ENCODE assay signal across 1 cellular context in the genomic region with DNA sequence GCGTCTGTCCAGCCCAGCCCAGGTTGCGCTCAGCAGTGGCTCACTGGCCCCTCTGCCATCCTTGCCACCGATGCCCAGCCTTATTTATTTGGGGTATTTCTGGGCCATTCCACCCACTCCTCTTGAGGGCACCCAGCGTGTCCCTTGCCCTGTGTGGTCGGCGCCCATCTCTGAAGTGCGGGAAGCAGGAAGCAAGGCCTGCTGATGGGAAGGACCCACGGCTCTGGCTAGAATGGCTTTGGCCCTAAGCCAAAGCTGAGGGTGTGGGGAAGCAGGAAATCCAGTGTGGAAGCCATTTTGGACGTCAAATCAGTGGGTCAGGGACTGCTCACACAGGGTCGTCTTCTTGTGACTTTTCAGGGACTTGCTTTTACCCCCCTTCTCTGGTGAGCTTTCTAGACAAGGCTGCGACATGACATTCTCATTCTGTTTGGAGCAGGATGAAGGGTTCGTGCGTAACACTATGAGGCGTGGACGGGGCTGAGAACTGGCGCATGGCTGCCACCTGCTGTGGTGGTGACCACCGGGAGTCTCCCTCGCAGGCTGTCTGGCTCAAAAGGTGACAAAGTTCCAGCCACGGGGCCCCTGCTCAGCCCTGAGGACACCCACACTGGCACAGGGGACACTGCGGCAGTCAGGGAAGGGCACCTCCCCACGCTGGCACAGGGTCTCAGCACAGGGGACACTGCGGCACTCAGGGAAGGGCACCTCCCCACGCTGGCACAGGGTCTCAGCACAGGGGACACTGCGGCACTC.
TF ChIP-seq lines count a peak whose summit lies in the region.

No MANE protein-coding gene starts in this region.

TF ChIP-seq in WTC11, 78 proteins besides CTCF, POLR2A, EP300 and RAD21 (continued from another document):
- TF ChIP-seq, protein P1, sequence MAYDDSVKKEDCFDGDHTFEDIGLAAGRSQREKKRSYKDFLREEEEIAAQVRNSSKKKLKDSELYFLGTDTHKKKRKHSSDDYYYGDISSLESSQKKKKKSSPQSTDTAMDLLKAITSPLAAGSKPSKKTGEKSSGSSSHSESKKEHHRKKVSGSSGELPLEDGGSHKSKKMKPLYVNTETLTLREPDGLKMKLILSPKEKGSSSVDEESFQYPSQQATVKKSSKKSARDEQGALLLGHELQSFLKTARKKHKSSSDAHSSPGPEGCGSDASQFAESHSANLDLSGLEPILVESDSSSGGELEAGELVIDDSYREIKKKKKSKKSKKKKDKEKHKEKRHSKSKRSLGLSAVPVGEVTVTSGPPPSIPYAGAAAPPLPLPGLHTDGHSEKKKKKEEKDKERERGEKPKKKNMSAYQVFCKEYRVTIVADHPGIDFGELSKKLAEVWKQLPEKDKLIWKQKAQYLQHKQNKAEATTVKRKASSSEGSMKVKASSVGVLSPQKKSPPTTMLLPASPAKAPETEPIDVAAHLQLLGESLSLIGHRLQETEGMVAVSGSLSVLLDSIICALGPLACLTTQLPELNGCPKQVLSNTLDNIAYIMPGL (CRISPR knock-in tag; IDR thresholded peaks at IDR 0.05) = no peak
- TF ChIP-seq CREM (CRISPR knock-in tag; IDR thresholded peaks at IDR 0.05) = no peak
- TF ChIP-seq, protein P2, sequence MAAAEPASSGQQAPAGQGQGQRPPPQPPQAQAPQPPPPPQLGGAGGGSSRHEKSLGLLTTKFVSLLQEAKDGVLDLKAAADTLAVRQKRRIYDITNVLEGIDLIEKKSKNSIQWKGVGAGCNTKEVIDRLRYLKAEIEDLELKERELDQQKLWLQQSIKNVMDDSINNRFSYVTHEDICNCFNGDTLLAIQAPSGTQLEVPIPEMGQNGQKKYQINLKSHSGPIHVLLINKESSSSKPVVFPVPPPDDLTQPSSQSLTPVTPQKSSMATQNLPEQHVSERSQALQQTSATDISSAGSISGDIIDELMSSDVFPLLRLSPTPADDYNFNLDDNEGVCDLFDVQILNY (CRISPR knock-in tag; IDR thresholded peaks at IDR 0.05) = no peak
- TF ChIP-seq, protein P3, sequence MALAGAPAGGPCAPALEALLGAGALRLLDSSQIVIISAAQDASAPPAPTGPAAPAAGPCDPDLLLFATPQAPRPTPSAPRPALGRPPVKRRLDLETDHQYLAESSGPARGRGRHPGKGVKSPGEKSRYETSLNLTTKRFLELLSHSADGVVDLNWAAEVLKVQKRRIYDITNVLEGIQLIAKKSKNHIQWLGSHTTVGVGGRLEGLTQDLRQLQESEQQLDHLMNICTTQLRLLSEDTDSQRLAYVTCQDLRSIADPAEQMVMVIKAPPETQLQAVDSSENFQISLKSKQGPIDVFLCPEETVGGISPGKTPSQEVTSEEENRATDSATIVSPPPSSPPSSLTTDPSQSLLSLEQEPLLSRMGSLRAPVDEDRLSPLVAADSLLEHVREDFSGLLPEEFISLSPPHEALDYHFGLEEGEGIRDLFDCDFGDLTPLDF (CRISPR knock-in tag; IDR thresholded peaks at IDR 0.05) = no peak
- no peak for TF ChIP-seq NR3C1 (CRISPR knock-in tag; conservative IDR thresholded peaks at IDR 0.05; ENCODE audit: low read depth)
